In genomic region chr2:64867253-64867996, GRCh38 we compare ENCODE assay signal across 24 cellular contexts.
"Had no signal": no experiment of that assay in that cellular context is flagged by ENCODE, and none has a peak within 500 bp of the region (broad histone marks: within the 10 kb centered on the region; RNA-seq: fewer than 3 reads in every experiment).

No MANE protein-coding gene starts in this region.

- H3K27me3 ChIP-seq: neutrophil, pancreas, right atrium auricular region, testis, uterus had no signal

- FAIRE-seq: kidney, pancreas had no signal

- ATAC-seq: activated T-cell treated with anti-CD3 and anti-CD28 coated beads, Interleukin-2, amount 50 U/mL, for 4 hours; lower lobe of right lung; naive thymus-derived CD4-positive, alpha-beta T cell; pancreas; psoas muscle had no signal

- H3K9me3 Mint-ChIP-seq: activated naive CD8-positive, alpha-beta T cell treated with anti-CD3 and anti-CD28 coated beads, Interleukin-2, amount 10 ng/mL, durations not matched to agents 7 days and 5 days; activated T-cell treated with anti-CD3 and anti-CD28 coated beads, Interleukin-2, amount 50 U/mL, for 4 hours; activated T-helper 2 cell treated with anti-CD3 and anti-CD28 coated beads, Interferon-gamma antibody, Interleukin-2, Interleukin-4, amounts not matched to agents 10 μg/mL and 5 μg/mL and 100 μg/mL, durations not matched to agents 14 hours and 24 hours and 36 hours; naive thymus-derived CD4-positive, alpha-beta T cell; T-helper 1 cell treated with Interleukin-12 subunit alpha and Interleukin-12 subunit beta and Interleukin-4 antibody, amounts not matched to agents 30 μg/mL and 1 μg/mL, for 36 hours had no signal

- H3K4me1 ChIP-seq: psoas muscle had no signal

- H3K36me3 Mint-ChIP-seq: activated naive CD8-positive, alpha-beta T cell treated with anti-CD3 and anti-CD28 coated beads, Interleukin-2, amount 10 ng/mL, durations not matched to agents 7 days and 5 days; naive thymus-derived CD4-positive, alpha-beta T cell had no signal

- H3K27ac ChIP-seq: epithelial cell of prostate, lower lobe of right lung, neutrophil, pancreas, psoas muscle, right atrium auricular region, testis, uterus had no signal

- H3K27ac Mint-ChIP-seq: activated naive CD8-positive, alpha-beta T cell treated with anti-CD3 and anti-CD28 coated beads, Interleukin-2, amount 10 ng/mL, durations not matched to agents 7 days and 5 days; activated T-helper 2 cell treated with anti-CD3 and anti-CD28 coated beads, Interferon-gamma antibody, Interleukin-2, Interleukin-4, amounts not matched to agents 10 μg/mL and 5 μg/mL and 100 μg/mL, durations not matched to agents 14 hours and 24 hours and 36 hours; T-helper 1 cell treated with Interleukin-12 subunit alpha and Interleukin-12 subunit beta and Interleukin-4 antibody, amounts not matched to agents 30 μg/mL and 1 μg/mL, for 36 hours had no signal

- H3K4me3 ChIP-seq: lower lobe of right lung, pancreas, psoas muscle, right atrium auricular region, testis, uterus had no signal

- H3K36me3 ChIP-seq: lower lobe of right lung, neutrophil, pancreas, right atrium auricular region, uterus had no signal

- H3K9me3 ChIP-seq: lower lobe of right lung, neutrophil, pancreas, psoas muscle, right atrium auricular region, testis, uterus had no signal

- H3K4me1 Mint-ChIP-seq: activated naive CD8-positive, alpha-beta T cell treated with anti-CD3 and anti-CD28 coated beads, Interleukin-2, amount 10 ng/mL, durations not matched to agents 7 days and 5 days had no signal

- DNase-seq: activated CD4-positive, alpha-beta T cell treated with anti-CD3 and anti-CD28 coated beads for 4 hours; activated CD4-positive, alpha-beta T cell treated with anti-CD3 and anti-CD28 coated beads, Interleukin-2, amount 50 U/mL, for 48 hours; activated CD4-positive, CD25-positive, alpha-beta regulatory T cell; activated CD8-positive, alpha-beta memory T cell treated with anti-CD3 and anti-CD28 coated beads, Interleukin-2, amount 50 U/mL, for 48 hours; activated naive CD4-positive, alpha-beta T cell; activated naive CD8-positive, alpha-beta T cell treated with anti-CD3 and anti-CD28 coated beads, Interleukin-2, amount 10 ng/mL, durations not matched to agents 7 days and 5 days; activated T-cell treated with anti-CD3 and anti-CD28 coated beads, Interleukin-2, amount 50 U/mL, for 4 hours; cortex of kidney; lower lobe of right lung; mesendoderm; naive thymus-derived CD4-positive, alpha-beta T cell; stimulated activated CD4-positive, alpha-beta T cell treated with anti-CD3 and anti-CD28 coated beads, Interleukin-12 subunit alpha, Interleukin-12 subunit beta, amount 100 ng/mL, for 4 hours; stimulated activated CD4-positive, alpha-beta T cell treated with anti-CD3 and anti-CD28 coated beads, Interleukin-4, amount 100 ng/mL, for 4 hours; trophoblast cell had no signal
